ENCODE assay signal across 18 cellular contexts in the genomic region with DNA sequence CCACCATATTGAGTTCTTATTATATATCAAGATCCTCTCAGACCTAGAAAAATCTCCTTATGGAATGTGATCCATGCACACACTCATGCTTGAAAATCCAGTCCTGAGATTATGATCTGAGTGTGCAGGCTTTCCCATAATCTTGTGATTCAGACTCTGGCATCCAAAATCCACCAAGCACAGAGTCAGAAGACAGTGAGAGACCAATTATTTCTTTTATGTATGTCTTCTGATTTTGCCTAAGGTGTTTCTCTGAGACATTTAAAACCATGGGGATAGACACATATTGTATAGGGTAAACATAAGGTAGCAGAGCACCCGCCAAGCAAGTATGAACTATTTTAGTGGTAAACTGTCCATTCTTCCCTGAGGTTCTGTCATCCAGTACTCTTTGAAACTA. TPM values are rescaled to one million over a fixed set of nuclear protein-coding genes. Genes with fewer than 3 reads are reported as not detected.
A peak's percentile ranks its signal among the peaks of the same experiment; 100 is the strongest.
DNase-seq lines count a peak whose midpoint lies in the region; ATAC-seq, FAIRE-seq and TF ChIP-seq lines count a peak whose summit lies in the region.
"Had no signal": no experiment of that assay in that cellular context is flagged by ENCODE, and none has a peak within 500 bp of the region (broad histone marks: within the 10 kb centered on the region; RNA-seq: fewer than 3 reads in every experiment).

No MANE protein-coding gene starts in this region.

- 33% methylated on average over 1 of the region's 1 CpG for WGBS in HepG2 (ENCODE audit: low lambda C conversion rate)

- no peaks in the 10 kb centered on the region for H3K36me3 ChIP-seq in HepG2 (replicated peaks in 1 of 2; ENCODE audit: control insufficient read depth in 1 of 2, insufficient read depth in 2 of 2, low read length in 2 of 2)
- no peaks in the 10 kb centered on the region for H3K36me3 ChIP-seq in HAP-1 (replicated peaks)

- CTCF ChIA-PET in HepG2 (lab: Yijun Ruan, JAX; ENCODE audit: low intra/inter-chr PET ratio, low total read pairs), result no interaction called here

- no peak for FAIRE-seq in HepG2 (lab: Jason Lieb, UNC)
- FAIRE-seq: GM18507 had no signal

- H3K4me2 ChIP-seq in HepG2 (ENCODE audit: low read depth, low read length), result no peak overlapping the region

- H3K79me2 ChIP-seq in HepG2 (ENCODE audit: insufficient read depth, low read length), result no peaks in the 10 kb centered on the region

- intact Hi-C loops in HepG2 (cut with micrococcal nuclease; ENCODE audit: unreplicated experiment), result no loop called here

- H3K9me3 ChIP-seq in HepG2 (ENCODE audit: low read length), result no peaks in the 10 kb centered on the region
- H3K9me3 ChIP-seq in HAP-1, result no peaks in the 10 kb centered on the region

- no peak overlapping the region for H3K9ac ChIP-seq in HepG2 (ENCODE audit: insufficient read depth, low read depth, low read length)

- no peak for TF ChIP-seq RAD21 in HepG2 (CRISPR knock-in tag; IDR thresholded peaks at IDR 0.05)

- no peak for ATAC-seq in HepG2

- H3K27me3 ChIP-seq in HepG2 (ENCODE audit: control insufficient read depth in 1 of 2, insufficient read depth in 2 of 2, low read length in 2 of 2) (no peaks in the 10 kb centered on the region), HAP-1 (ENCODE audit: low read depth) (no peaks in the 10 kb centered on the region)

- DNase-seq in EH (ENCODE audit: low read depth) (peak; percentile 84), M059J (ENCODE audit: low read depth) (peak; percentile 48), dedifferentiated amniotic fluid mesenchymal stem cell (ENCODE audit: extremely low spot score) (peak; percentile 54), retinal pigment epithelial cell (ENCODE audit: low read depth) (peak; percentile 28), HepG2 (ENCODE audit: low spot score) (no peak), HAP-1 (ENCODE audit: low spot score in 2 of 2) (no peak), RKO (ENCODE audit: low spot score) (no peak)
- DNase-seq: DMS 273 treated with DMSO at 0.1 percent for 48 hours; H7; NCI-H146; NCI-H2081 treated with DMSO at 0.1 percent for 48 hours; NCI-H2227 treated with DMSO at 0.1 percent for 48 hours; NCI-H526 treated with DMSO at 0.1 percent for 48 hours; NK-92 treated with Interleukin-12 subunit alpha and Interleukin-12 subunit beta, amount 100 ng/mL, for 24 hours; OCI-M1 had no signal

- H3K27ac ChIP-seq in HepG2 (ENCODE audit: extremely low read length, insufficient read depth, low read length), result no peak overlapping the region
- H3K27ac ChIP-seq: SK-N-MC had no signal

- in situ Hi-C loops in HepG2 (cut with HindIII; ENCODE audit: extremely low pct_ligation_motif_present, low pct_unique_long_range_greater_than_20kb), result no loop called here
- in situ Hi-C loops in HAP-1 (cut with MboI; ENCODE audit: low sequenced_read_pairs), result no loop called here

- no peak for TF ChIP-seq POLR2A in HepG2 (IDR thresholded peaks at IDR 0.05; ENCODE audit: insufficient read depth in 1 of 2, low read depth in 2 of 2, low read length in 2 of 2)

- POLR2A ChIA-PET in HepG2 (lab: Yijun Ruan, JAX), result no interaction called here

- TF ChIP-seq EP300 in HepG2 (IDR thresholded peaks at IDR 0.05; ENCODE audit: low read depth in 2 of 2, low read length in 2 of 2), result no peak
- no peak for TF ChIP-seq EP300 in HepG2 (CRISPR knock-in tag; IDR thresholded peaks at IDR 0.05; ENCODE audit: borderline replicate concordance)

- no peak overlapping the region for H2AFZ ChIP-seq in HepG2 (ENCODE audit: low read length)

- no TSS peak for BruUV-seq in HepG2 (replicated peaks; lab: Mats Ljungman, UMichigan)

- TF ChIP-seq CTCF in retinal pigment epithelial cell (conservative IDR thresholded peaks at IDR 0.05; ENCODE audit: low read depth, low read length) (no peak), HepG2 (CRISPR knock-in tag; IDR thresholded peaks at IDR 0.05) (no peak)

- H3K4me3 ChIP-seq in retinal pigment epithelial cell (ENCODE audit: low read length), result no peak overlapping the region
- H3K4me3 ChIP-seq in HepG2 (replicated peaks in 1 of 3; ENCODE audit: insufficient read depth in 1 of 3, low read depth in 2 of 3, low read length in 3 of 3), result no peak overlapping the region
- H3K4me3 ChIP-seq in HAP-1, result no peak overlapping the region
- H3K4me3 ChIP-seq: SK-N-MC had no signal

- H4K20me1 ChIP-seq in HepG2 (ENCODE audit: insufficient read depth, low read length), result no peaks in the 10 kb centered on the region

- H3K4me1 ChIP-seq in HepG2 (ENCODE audit: insufficient read depth, low read length), result no peaks in the 10 kb centered on the region
- H3K4me1 ChIP-seq in HAP-1, result no peaks in the 10 kb centered on the region

TF ChIP-seq in HepG2, 621 proteins besides CTCF, POLR2A, EP300 and RAD21 (continues in another document):
- no peak for TF ChIP-seq ZNF629 (CRISPR knock-in tag; conservative IDR thresholded peaks at IDR 0.05)
- TF ChIP-seq HMG20A (CRISPR knock-in tag; IDR thresholded peaks at IDR 0.05; ENCODE audit: borderline replicate concordance), result no peak
- TF ChIP-seq TCF7 (IDR thresholded peaks at IDR 0.05; ENCODE audit: low read depth), result no peak
- no peak for TF ChIP-seq KMT2B (CRISPR knock-in tag; IDR thresholded peaks at IDR 0.05)
- TF ChIP-seq ATRX (CRISPR knock-in tag; IDR thresholded peaks at IDR 0.05; ENCODE audit: borderline replicate concordance), result no peak
- no peak for TF ChIP-seq ZNF225 (CRISPR knock-in tag; IDR thresholded peaks at IDR 0.05)
- TF ChIP-seq ZNF329 (CRISPR knock-in tag; IDR thresholded peaks at IDR 0.05; ENCODE audit: low read depth), result no peak
- TF ChIP-seq, protein P1, sequence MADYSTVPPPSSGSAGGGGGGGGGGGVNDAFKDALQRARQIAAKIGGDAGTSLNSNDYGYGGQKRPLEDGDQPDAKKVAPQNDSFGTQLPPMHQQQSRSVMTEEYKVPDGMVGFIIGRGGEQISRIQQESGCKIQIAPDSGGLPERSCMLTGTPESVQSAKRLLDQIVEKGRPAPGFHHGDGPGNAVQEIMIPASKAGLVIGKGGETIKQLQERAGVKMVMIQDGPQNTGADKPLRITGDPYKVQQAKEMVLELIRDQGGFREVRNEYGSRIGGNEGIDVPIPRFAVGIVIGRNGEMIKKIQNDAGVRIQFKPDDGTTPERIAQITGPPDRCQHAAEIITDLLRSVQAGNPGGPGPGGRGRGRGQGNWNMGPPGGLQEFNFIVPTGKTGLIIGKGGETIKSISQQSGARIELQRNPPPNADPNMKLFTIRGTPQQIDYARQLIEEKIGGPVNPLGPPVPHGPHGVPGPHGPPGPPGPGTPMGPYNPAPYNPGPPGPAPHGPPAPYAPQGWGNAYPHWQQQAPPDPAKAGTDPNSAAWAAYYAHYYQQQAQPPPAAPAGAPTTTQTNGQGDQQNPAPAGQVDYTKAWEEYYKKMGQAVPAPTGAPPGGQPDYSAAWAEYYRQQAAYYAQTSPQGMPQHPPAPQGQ (CRISPR knock-in tag; IDR thresholded peaks at IDR 0.05; ENCODE audit: borderline replicate concordance), result no peak

RNA-seq across cellular contexts. Expression of a gene that starts 52.0 kb away (rescaled TPM):
- total RNA-seq in M059J (2014; rRNA removed; shearing (Covaris generic)), result 96.9 and 103 TPM in 2 replicates
- not detected in 2 replicates for total RNA-seq in HepG2 (2016; rRNA removed; fragmentation: Illumina TruSeq; extraction: Trizol)
- total RNA-seq in HepG2 (2016; cell fraction: cytosol; rRNA removed; fragmentation: Illumina TruSeq; extraction: Trizol; ENCODE audit: low read depth), result not detected in 2 replicates
- not detected in 2 replicates for total RNA-seq in HepG2 (2016; cell fraction: insoluble cytoplasmic fraction; rRNA removed; fragmentation: Illumina TruSeq; extraction: Trizol)
- not detected in 2 replicates for total RNA-seq in HepG2 (2016; cell fraction: membrane; rRNA removed; fragmentation: Illumina TruSeq; extraction: Trizol)
- not detected in 2 replicates for total RNA-seq in HepG2 (2016; cell fraction: nucleus; rRNA removed; fragmentation: Illumina TruSeq; extraction: Trizol)
- polyA plus RNA-seq in HepG2 (2011; rRNA removed), result 0.04 TPM in 1 of 2 replicates, not detected in the other
- polyA plus RNA-seq in HepG2 (2011; cell fraction: cytosol; rRNA removed), result not detected in 2 replicates
- polyA plus RNA-seq in HepG2 (2011; cell fraction: nucleus; rRNA removed), result not detected in 2 replicates
- polyA plus RNA-seq in HepG2 (2012), result 0.12 TPM in 1 of 2 replicates, not detected in the other
- polyA plus RNA-seq in HepG2 (2016; cell fraction: cytosol; fragmentation: Illumina TruSeq; extraction: Trizol; ENCODE audit: low read depth), result not detected in 2 replicates
- polyA plus RNA-seq in HepG2 (2016; cell fraction: insoluble cytoplasmic fraction; fragmentation: Illumina TruSeq; extraction: Trizol; ENCODE audit: low read depth), result not detected in 2 replicates
- polyA plus RNA-seq in HepG2 (2016; cell fraction: membrane; fragmentation: Illumina TruSeq; extraction: Trizol; ENCODE audit: low read depth), result not detected in 2 replicates
- polyA plus RNA-seq in HepG2 (2016; cell fraction: nucleus; fragmentation: Illumina TruSeq; extraction: Trizol; ENCODE audit: insufficient read depth, low read depth), result not detected in 2 replicates
- polyA minus RNA-seq in HepG2 (2011; rRNA and poly(A)+ RNA removed; ENCODE audit: low replicate concordance), result 0.26 TPM in 1 of 2 replicates, not detected in the other
- not detected in 2 replicates for polyA minus RNA-seq in HepG2 (2011; cell fraction: cytosol; rRNA and poly(A)+ RNA removed)
- not detected in 2 replicates for polyA minus RNA-seq in HepG2 (2011; cell fraction: nucleus; rRNA and poly(A)+ RNA removed)
- total RNA-seq: H7 had no signal
- polyA plus RNA-seq: BJ had no signal

Comparison
In these comparisons a context has a peak if more than half of its experiments do, and no peak if none do; other contexts are left out.
1. DNase-seq: peak in EH (single experiment), M059J (single experiment), dedifferentiated amniotic fluid mesenchymal stem cell (single experiment) and retinal pigment epithelial cell (single experiment); none in HepG2 (single experiment), HAP-1 (0 of 2) and RKO (single experiment).
2. RNA of a gene that starts 52.0 kb away (total RNA-seq): 96.9 to 103 TPM in M059J; not detected in HepG2; every median in the first group is over 10 times any median in the second.